In genomic region chrX:153601511-153602110, GRCh38 we compare ENCODE assay signal across 13 cellular contexts. TPM values are rescaled to one million over a fixed set of nuclear protein-coding genes. Genes with fewer than 3 reads are reported as not detected.
"Had no signal": no experiment of that assay in that cellular context is flagged by ENCODE, and none has a peak within 500 bp of the region (broad histone marks: within the 10 kb centered on the region; RNA-seq: fewer than 3 reads in every experiment).

No MANE protein-coding gene starts in this region.

- H3K9me3 ChIP-seq: tibial nerve, vagina had no signal

- ATAC-seq: activated CD8-positive, alpha-beta T cell treated with anti-CD3 and anti-CD28 coated beads for 36 hours had no signal

- DNase-seq: activated CD8-positive, alpha-beta T cell treated with anti-CD3 and anti-CD28 coated beads for 36 hours; activated gamma-delta T cell treated with Interleukin-2 at 50 U/mL for 16 hours; activated naive CD8-positive, alpha-beta T cell treated with anti-CD3 and anti-CD28 coated beads, Interleukin-2, amount 10 ng/mL, durations not matched to agents 7 days and 5 days; activated T-cell treated with anti-CD3 and anti-CD28 coated beads, Interleukin-2, amount 50 U/mL, for 48 hours; kidney glomerular epithelial cell; SHP77 treated with DMSO at 0.1 percent for 48 hours; stimulated activated CD4-positive, alpha-beta T cell treated with anti-CD3 and anti-CD28 coated beads, Interleukin-4, amount 100 ng/mL, for 24 hours; stimulated activated naive CD4-positive, alpha-beta T cell; T1000 had no signal

- H3K9me3 Mint-ChIP-seq: activated CD8-positive, alpha-beta T cell treated with anti-CD3 and anti-CD28 coated beads for 36 hours; activated naive CD8-positive, alpha-beta T cell treated with anti-CD3 and anti-CD28 coated beads, Interleukin-2, amount 10 ng/mL, durations not matched to agents 7 days and 5 days had no signal

- H3K27me3 Mint-ChIP-seq: activated CD8-positive, alpha-beta T cell treated with anti-CD3 and anti-CD28 coated beads for 36 hours; activated naive CD8-positive, alpha-beta T cell treated with anti-CD3 and anti-CD28 coated beads, Interleukin-2, amount 10 ng/mL, durations not matched to agents 7 days and 5 days had no signal

- H3K27me3 ChIP-seq: esophagus muscularis mucosa, tibial nerve, vagina had no signal

- H3K27ac ChIP-seq: esophagus muscularis mucosa, tibial nerve, vagina had no signal

- H3K27ac Mint-ChIP-seq: activated CD8-positive, alpha-beta T cell treated with anti-CD3 and anti-CD28 coated beads for 36 hours had no signal

- H3K36me3 ChIP-seq: esophagus muscularis mucosa, tibial nerve, vagina had no signal

- H3K4me3 ChIP-seq: esophagus muscularis mucosa, tibial nerve, vagina had no signal

- H3K36me3 Mint-ChIP-seq: activated naive CD8-positive, alpha-beta T cell treated with anti-CD3 and anti-CD28 coated beads, Interleukin-2, amount 10 ng/mL, durations not matched to agents 7 days and 5 days had no signal

RNA-seq across cellular contexts. Expression of gene DUSP9, which starts 45.4 kb away (rescaled TPM):
- total RNA-seq: activated naive CD8-positive, alpha-beta T cell treated with anti-CD3 and anti-CD28 coated beads, Interleukin-2, amount 10 ng/mL, durations not matched to agents 7 days and 5 days; aorta; esophagus muscularis mucosa; tibial nerve had no signal
- polyA plus RNA-seq: aorta had no signal
